In the genomic region with DNA sequence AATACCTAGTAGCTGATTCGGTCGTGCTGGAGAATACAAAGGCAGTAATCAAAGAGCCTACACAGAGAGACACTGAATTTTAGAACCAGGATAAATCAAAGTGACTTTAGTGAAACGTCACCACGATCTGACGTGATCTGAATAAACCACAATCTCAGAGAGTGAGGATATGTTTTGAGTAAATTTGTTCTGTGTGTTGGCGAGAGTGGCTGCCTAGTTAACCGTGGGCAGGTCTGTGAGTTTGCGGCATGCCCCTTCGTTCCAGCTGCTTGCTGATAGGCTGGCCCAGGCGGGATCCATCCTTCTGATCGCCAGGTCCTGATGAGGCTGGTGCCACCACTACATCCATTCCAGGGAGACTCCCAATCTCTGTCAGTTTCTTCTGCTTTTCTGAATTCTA, we compare ENCODE assay signal across 2 cellular contexts.
A peak's percentile ranks its signal among the peaks of the same experiment; 100 is the strongest.
TF ChIP-seq lines count a peak whose summit lies in the region.

No MANE protein-coding gene starts in this region.

TF ChIP-seq in GM23338, 12 proteins besides CTCF, POLR2A, EP300 and RAD21 (continues in another document):
- TF ChIP-seq ZNF114 (CRISPR knock-in tag; IDR thresholded peaks at IDR 0.05) (no peak), ZNF331 (CRISPR knock-in tag; IDR thresholded peaks at IDR 0.05; ENCODE audit: low read depth) (no peak), EZH2 (IDR thresholded peaks at IDR 0.05; ENCODE audit: low read depth, unreplicated experiment) (no peak), JUNB (IDR thresholded peaks at IDR 0.05; ENCODE audit: unreplicated experiment) (no peak), EZH2phosphoT487 (IDR thresholded peaks at IDR 0.05; ENCODE audit: unreplicated experiment) (no peak), CREB1 (CRISPR knock-in tag; IDR thresholded peaks at IDR 0.05; ENCODE audit: low read depth) (no peak), NANOG (IDR thresholded peaks at IDR 0.05; ENCODE audit: borderline replicate concordance) (no peak), STAT1 (IDR thresholded peaks at IDR 0.05; ENCODE audit: unreplicated experiment) (no peak)
- TF ChIP-seq, protein P1, sequence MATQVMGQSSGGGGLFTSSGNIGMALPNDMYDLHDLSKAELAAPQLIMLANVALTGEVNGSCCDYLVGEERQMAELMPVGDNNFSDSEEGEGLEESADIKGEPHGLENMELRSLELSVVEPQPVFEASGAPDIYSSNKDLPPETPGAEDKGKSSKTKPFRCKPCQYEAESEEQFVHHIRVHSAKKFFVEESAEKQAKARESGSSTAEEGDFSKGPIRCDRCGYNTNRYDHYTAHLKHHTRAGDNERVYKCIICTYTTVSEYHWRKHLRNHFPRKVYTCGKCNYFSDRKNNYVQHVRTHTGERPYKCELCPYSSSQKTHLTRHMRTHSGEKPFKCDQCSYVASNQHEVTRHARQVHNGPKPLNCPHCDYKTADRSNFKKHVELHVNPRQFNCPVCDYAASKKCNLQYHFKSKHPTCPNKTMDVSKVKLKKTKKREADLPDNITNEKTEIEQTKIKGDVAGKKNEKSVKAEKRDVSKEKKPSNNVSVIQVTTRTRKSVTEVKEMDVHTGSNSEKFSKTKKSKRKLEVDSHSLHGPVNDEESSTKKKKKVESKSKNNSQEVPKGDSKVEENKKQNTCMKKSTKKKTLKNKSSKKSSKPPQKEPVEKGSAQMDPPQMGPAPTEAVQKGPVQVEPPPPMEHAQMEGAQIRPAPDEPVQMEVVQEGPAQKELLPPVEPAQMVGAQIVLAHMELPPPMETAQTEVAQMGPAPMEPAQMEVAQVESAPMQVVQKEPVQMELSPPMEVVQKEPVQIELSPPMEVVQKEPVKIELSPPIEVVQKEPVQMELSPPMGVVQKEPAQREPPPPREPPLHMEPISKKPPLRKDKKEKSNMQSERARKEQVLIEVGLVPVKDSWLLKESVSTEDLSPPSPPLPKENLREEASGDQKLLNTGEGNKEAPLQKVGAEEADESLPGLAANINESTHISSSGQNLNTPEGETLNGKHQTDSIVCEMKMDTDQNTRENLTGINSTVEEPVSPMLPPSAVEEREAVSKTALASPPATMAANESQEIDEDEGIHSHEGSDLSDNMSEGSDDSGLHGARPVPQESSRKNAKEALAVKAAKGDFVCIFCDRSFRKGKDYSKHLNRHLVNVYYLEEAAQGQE (IDR thresholded peaks at IDR 0.05; ENCODE audit: unreplicated experiment) = no peak
- TF ChIP-seq, protein P2, sequence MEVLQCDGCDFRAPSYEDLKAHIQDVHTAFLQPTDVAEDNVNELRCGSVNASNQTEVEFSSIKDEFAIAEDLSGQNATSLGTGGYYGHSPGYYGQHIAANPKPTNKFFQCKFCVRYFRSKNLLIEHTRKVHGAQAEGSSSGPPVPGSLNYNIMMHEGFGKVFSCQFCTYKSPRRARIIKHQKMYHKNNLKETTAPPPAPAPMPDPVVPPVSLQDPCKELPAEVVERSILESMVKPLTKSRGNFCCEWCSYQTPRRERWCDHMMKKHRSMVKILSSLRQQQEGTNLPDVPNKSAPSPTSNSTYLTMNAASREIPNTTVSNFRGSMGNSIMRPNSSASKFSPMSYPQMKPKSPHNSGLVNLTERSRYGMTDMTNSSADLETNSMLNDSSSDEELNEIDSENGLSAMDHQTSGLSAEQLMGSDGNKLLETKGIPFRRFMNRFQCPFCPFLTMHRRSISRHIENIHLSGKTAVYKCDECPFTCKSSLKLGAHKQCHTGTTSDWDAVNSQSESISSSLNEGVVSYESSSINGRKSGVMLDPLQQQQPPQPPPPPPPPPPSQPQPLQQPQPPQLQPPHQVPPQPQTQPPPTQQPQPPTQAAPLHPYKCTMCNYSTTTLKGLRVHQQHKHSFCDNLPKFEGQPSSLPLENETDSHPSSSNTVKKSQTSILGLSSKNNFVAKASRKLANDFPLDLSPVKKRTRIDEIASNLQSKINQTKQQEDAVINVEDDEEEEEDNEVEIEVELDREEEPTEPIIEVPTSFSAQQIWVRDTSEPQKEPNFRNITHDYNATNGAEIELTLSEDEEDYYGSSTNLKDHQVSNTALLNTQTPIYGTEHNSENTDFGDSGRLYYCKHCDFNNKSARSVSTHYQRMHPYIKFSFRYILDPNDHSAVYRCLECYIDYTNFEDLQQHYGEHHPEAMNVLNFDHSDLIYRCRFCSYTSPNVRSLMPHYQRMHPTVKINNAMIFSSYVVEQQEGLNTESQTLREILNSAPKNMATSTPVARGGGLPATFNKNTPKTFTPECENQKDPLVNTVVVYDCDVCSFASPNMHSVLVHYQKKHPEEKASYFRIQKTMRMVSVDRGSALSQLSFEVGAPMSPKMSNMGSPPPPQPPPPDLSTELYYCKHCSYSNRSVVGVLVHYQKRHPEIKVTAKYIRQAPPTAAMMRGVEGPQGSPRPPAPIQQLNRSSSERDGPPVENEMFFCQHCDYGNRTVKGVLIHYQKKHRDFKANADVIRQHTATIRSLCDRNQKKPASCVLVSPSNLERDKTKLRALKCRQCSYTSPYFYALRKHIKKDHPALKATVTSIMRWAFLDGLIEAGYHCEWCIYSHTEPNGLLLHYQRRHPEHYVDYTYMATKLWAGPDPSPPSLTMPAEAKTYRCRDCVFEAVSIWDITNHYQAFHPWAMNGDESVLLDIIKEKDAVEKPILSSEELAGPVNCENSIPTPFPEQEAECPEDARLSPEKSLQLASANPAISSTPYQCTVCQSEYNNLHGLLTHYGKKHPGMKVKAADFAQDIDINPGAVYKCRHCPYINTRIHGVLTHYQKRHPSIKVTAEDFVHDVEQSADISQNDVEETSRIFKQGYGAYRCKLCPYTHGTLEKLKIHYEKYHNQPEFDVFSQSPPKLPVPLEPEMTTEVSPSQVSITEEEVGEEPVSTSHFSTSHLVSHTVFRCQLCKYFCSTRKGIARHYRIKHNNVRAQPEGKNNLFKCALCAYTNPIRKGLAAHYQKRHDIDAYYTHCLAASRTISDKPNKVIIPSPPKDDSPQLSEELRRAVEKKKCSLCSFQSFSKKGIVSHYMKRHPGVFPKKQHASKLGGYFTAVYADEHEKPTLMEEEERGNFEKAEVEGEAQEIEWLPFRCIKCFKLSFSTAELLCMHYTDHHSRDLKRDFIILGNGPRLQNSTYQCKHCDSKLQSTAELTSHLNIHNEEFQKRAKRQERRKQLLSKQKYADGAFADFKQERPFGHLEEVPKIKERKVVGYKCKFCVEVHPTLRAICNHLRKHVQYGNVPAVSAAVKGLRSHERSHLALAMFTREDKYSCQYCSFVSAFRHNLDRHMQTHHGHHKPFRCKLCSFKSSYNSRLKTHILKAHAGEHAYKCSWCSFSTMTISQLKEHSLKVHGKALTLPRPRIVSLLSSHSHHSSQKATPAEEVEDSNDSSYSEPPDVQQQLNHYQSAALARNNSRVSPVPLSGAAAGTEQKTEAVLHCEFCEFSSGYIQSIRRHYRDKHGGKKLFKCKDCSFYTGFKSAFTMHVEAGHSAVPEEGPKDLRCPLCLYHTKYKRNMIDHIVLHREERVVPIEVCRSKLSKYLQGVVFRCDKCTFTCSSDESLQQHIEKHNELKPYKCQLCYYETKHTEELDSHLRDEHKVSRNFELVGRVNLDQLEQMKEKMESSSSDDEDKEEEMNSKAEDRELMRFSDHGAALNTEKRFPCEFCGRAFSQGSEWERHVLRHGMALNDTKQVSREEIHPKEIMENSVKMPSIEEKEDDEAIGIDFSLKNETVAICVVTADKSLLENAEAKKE (CRISPR knock-in tag; IDR thresholded peaks at IDR 0.05) = no peak

TF ChIP-seq in GM12878, 131 proteins besides CTCF, POLR2A, EP300 and RAD21 (continues in another document):
- TF ChIP-seq, protein P3, sequence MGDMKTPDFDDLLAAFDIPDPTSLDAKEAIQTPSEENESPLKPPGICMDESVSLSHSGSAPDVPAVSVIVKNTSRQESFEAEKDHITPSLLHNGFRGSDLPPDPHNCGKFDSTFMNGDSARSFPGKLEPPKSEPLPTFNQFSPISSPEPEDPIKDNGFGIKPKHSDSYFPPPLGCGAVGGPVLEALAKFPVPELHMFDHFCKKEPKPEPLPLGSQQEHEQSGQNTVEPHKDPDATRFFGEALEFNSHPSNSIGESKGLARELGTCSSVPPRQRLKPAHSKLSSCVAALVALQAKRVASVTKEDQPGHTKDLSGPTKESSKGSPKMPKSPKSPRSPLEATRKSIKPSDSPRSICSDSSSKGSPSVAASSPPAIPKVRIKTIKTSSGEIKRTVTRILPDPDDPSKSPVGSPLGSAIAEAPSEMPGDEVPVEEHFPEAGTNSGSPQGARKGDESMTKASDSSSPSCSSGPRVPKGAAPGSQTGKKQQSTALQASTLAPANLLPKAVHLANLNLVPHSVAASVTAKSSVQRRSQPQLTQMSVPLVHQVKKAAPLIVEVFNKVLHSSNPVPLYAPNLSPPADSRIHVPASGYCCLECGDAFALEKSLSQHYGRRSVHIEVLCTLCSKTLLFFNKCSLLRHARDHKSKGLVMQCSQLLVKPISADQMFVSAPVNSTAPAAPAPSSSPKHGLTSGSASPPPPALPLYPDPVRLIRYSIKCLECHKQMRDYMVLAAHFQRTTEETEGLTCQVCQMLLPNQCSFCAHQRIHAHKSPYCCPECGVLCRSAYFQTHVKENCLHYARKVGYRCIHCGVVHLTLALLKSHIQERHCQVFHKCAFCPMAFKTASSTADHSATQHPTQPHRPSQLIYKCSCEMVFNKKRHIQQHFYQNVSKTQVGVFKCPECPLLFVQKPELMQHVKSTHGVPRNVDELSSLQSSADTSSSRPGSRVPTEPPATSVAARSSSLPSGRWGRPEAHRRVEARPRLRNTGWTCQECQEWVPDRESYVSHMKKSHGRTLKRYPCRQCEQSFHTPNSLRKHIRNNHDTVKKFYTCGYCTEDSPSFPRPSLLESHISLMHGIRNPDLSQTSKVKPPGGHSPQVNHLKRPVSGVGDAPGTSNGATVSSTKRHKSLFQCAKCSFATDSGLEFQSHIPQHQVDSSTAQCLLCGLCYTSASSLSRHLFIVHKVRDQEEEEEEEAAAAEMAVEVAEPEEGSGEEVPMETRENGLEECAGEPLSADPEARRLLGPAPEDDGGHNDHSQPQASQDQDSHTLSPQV (IDR thresholded peaks at IDR 0.05) = no peak
- TF ChIP-seq NRF1 (conservative IDR thresholded peaks at IDR 0.05; ENCODE audit: low read depth, low read length) = no peak
- TF ChIP-seq POU2F2 (IDR thresholded peaks at IDR 0.05; ENCODE audit: borderline replicate concordance, low read depth, low read length) = peak; percentile 47; the same call in 1 of the 3 replicates
- no peak for TF ChIP-seq ZZZ3 (IDR thresholded peaks at IDR 0.05; ENCODE audit: control insufficient read depth, insufficient read length, low read depth)
- peak; percentile 11 to 52; a peak in 2 of 4 replicates for TF ChIP-seq BHLHE40 (IDR thresholded peaks at IDR 0.05; ENCODE audit: borderline replicate concordance in 1 of 2, low read depth in 2 of 2, low read length in 1 of 2)
- TF ChIP-seq ETV6 (conservative IDR thresholded peaks at IDR 0.05 in 1 of 2, IDR thresholded peaks at IDR 0.05 in 1 of 2; ENCODE audit: borderline replicate concordance in 1 of 2, low read depth in 1 of 2) = no peak
- no peak for TF ChIP-seq RCOR1 (conservative IDR thresholded peaks at IDR 0.05; ENCODE audit: low read depth, low read length)
- peak; percentile 42; the same call in 1 of the 2 replicates for TF ChIP-seq BCL11A (IDR thresholded peaks at IDR 0.05; ENCODE audit: low read depth, low read length)
- no peak for TF ChIP-seq SMAD1 (IDR thresholded peaks at IDR 0.05; ENCODE audit: low read depth, partially characterized antibody)
- no peak for TF ChIP-seq ZNF622 (IDR thresholded peaks at IDR 0.05)
- no peak for TF ChIP-seq POLR2AphosphoS5 (IDR thresholded peaks at IDR 0.05; ENCODE audit: low read length)
- TF ChIP-seq, protein P4, sequence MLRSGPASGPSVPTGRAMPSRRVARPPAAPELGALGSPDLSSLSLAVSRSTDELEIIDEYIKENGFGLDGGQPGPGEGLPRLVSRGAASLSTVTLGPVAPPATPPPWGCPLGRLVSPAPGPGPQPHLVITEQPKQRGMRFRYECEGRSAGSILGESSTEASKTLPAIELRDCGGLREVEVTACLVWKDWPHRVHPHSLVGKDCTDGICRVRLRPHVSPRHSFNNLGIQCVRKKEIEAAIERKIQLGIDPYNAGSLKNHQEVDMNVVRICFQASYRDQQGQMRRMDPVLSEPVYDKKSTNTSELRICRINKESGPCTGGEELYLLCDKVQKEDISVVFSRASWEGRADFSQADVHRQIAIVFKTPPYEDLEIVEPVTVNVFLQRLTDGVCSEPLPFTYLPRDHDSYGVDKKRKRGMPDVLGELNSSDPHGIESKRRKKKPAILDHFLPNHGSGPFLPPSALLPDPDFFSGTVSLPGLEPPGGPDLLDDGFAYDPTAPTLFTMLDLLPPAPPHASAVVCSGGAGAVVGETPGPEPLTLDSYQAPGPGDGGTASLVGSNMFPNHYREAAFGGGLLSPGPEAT (IDR thresholded peaks at IDR 0.05; ENCODE audit: low read depth) = 0 out of 2 replicates have a peak, but pooled peaks have one; percentile 25
- no peak for TF ChIP-seq NFYA (IDR thresholded peaks at IDR 0.05; ENCODE audit: borderline replicate concordance, low read depth, low read length)
- TF ChIP-seq MYC (IDR thresholded peaks at IDR 0.05; ENCODE audit: insufficient read depth, insufficient read length, insufficient replicate concordance, low read length, severe bottlenecking) = no peak
- TF ChIP-seq LARP7 (IDR thresholded peaks at IDR 0.05) = peak; percentile 25; the same call in 1 of the 2 replicates
- TF ChIP-seq NFIC (IDR thresholded peaks at IDR 0.05; ENCODE audit: low read depth, low read length) = 0 out of 2 replicates have a peak, but pooled peaks have one; percentile 34
- no peak for TF ChIP-seq ZNF384 (IDR thresholded peaks at IDR 0.05; ENCODE audit: borderline replicate concordance, low read depth, low read length)
- peak; percentile 67 for TF ChIP-seq IKZF1 (conservative IDR thresholded peaks at IDR 0.05)
- TF ChIP-seq SUZ12 (IDR thresholded peaks at IDR 0.05; ENCODE audit: unreplicated experiment) = no peak
- TF ChIP-seq SRF (IDR thresholded peaks at IDR 0.05; ENCODE audit: low read depth in 2 of 2, low read length in 2 of 2) = no peak
- TF ChIP-seq, protein P5, sequence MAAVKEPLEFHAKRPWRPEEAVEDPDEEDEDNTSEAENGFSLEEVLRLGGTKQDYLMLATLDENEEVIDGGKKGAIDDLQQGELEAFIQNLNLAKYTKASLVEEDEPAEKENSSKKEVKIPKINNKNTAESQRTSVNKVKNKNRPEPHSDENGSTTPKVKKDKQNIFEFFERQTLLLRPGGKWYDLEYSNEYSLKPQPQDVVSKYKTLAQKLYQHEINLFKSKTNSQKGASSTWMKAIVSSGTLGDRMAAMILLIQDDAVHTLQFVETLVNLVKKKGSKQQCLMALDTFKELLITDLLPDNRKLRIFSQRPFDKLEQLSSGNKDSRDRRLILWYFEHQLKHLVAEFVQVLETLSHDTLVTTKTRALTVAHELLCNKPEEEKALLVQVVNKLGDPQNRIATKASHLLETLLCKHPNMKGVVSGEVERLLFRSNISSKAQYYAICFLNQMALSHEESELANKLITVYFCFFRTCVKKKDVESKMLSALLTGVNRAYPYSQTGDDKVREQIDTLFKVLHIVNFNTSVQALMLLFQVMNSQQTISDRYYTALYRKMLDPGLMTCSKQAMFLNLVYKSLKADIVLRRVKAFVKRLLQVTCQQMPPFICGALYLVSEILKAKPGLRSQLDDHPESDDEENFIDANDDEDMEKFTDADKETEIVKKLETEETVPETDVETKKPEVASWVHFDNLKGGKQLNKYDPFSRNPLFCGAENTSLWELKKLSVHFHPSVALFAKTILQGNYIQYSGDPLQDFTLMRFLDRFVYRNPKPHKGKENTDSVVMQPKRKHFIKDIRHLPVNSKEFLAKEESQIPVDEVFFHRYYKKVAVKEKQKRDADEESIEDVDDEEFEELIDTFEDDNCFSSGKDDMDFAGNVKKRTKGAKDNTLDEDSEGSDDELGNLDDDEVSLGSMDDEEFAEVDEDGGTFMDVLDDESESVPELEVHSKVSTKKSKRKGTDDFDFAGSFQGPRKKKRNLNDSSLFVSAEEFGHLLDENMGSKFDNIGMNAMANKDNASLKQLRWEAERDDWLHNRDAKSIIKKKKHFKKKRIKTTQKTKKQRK (IDR thresholded peaks at IDR 0.05; ENCODE audit: low read depth, low read length) = no peak
- 0 out of 2 replicates have a peak, but pooled peaks have one; percentile 34 for TF ChIP-seq TCF12 (IDR thresholded peaks at IDR 0.05; ENCODE audit: low read depth, low read length)
